Comparison of ENCODE assay signal across 21 cellular contexts in the genomic region with DNA sequence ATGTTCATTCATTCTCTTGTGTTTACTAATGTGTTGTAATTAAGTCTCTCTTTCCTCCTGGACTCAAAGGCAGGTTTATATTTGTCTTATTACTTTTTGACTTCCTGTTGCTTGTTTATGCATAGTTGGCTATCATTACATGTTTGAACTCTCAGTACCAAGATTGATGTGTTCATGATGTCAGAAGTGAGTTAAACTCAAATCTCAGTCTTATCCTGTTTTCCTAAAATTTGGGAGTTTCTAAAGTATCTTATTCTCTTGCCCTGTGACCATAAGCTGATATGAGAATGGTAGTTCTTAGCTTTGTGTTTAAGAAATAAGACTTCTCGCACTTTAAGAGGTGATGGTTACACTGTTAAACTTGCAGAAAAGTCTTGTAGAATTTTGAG. TPM values are rescaled to one million over a fixed set of nuclear protein-coding genes. Genes with fewer than 3 reads are reported as not detected.
DNase-seq lines count a peak whose midpoint lies in the region; TF ChIP-seq lines count a peak whose summit lies in the region.
"Had no signal": no experiment of that assay in that cellular context is flagged by ENCODE, and none has a peak within 500 bp of the region (broad histone marks: within the 10 kb centered on the region; RNA-seq: fewer than 3 reads in every experiment).

No MANE protein-coding gene starts in this region.

- H3K4me3 Mint-ChIP-seq in HFFc6: peak overlapping the region; percentile 38; the same call in 1 of the 2 replicates
- H3K4me3 Mint-ChIP-seq: CD4-positive, alpha-beta T cell had no signal

- intact Hi-C loops in A673 (cut with micrococcal nuclease; ENCODE audit: unreplicated experiment): loop anchor here (10.0 kb wide), 1 partner anchor 99 kb away; no protein-coding TSS in a partner anchor

- no peaks in the 10 kb centered on the region for H3K36me3 Mint-ChIP-seq in HFFc6 (ENCODE audit: low read depth)

- no peaks in the 10 kb centered on the region for H3K9me3 Mint-ChIP-seq in HFFc6
- H3K9me3 Mint-ChIP-seq: CD4-positive, alpha-beta T cell had no signal

- BruUV-seq in A673 (replicated peaks; lab: Mats Ljungman, UMichigan): TSS peak; percentile 10

- H3K4me3 ChIP-seq in A673 (ENCODE audit: low read depth, low read length, poor library complexity, severe bottlenecking) (no peak overlapping the region), WERI-Rb-1 (ENCODE audit: low read depth, low read length) (peak overlapping the region; percentile 6; the same call in 1 of the 2 replicates)
- H3K4me3 ChIP-seq: BLaER1, SJCRH30 had no signal

- H3K36me3 ChIP-seq in A673 (ENCODE audit: insufficient read depth, low read length, poor library complexity, severe bottlenecking): no peaks in the 10 kb centered on the region
- H3K36me3 ChIP-seq in WERI-Rb-1: no peaks in the 10 kb centered on the region; the same call in 1 of the 2 replicates
- H3K36me3 ChIP-seq: BLaER1, SJCRH30 had no signal

- peak overlapping the region; percentile 32 for H3K27ac Mint-ChIP-seq in HFFc6
- H3K27ac Mint-ChIP-seq: CD4-positive, alpha-beta T cell had no signal

- DNase-seq in A673 (ENCODE audit: low spot score) (no peak), HFFc6 (no peak), WERI-Rb-1 (no peak), epithelial cell of prostate (ENCODE audit: low read depth, low spot score) (no peak), amniotic stem cell (lab: John Stamatoyannopoulos, UW) (no peak), AG08395 (ENCODE audit: low spot score) (no peak)
- DNase-seq in activated CD4-positive, CD25-positive, alpha-beta regulatory T cell treated with anti-CD3 and anti-CD28 coated beads, Interleukin-2, amount 50 U/mL, for 72 hours: no peak
- DNase-seq in stimulated activated CD4-positive, alpha-beta T cell treated with anti-CD3 and anti-CD28 coated beads, Interleukin-2, amount 100 ng/mL, for 48 hours: no peak
- DNase-seq: Caco-2; CD4-positive, alpha-beta T cell; DMS 273 treated with DMSO at 0.1 percent for 48 hours; GOT3; NCI-H1092; NCI-H1436 treated with DMSO at 0.1 percent for 48 hours; NCI-H1930; NCI-H2227 treated with DMSO at 0.1 percent for 48 hours; NCI-H510A; NCI-H748 treated with DMSO at 0.1 percent for 48 hours; NK-92 treated with Interleukin-12 subunit alpha and Interleukin-12 subunit beta, amount 100 ng/mL, for 24 hours; SJCRH30 had no signal

- H3K4me1 Mint-ChIP-seq in HFFc6 (ENCODE audit: low read depth): peaks cover 35% of the 10 kb centered on the region

- H3K27me3 ChIP-seq in A673 (replicated peaks; ENCODE audit: insufficient read depth, low read depth, low read length, poor library complexity) (no peaks in the 10 kb centered on the region), WERI-Rb-1 (ENCODE audit: insufficient read depth, low read depth, severe bottlenecking) (no peaks in the 10 kb centered on the region)
- H3K27me3 ChIP-seq: BLaER1, SJCRH30 had no signal

- H3K9me3 ChIP-seq in A673 (ENCODE audit: low read depth, low read length, poor library complexity, severe bottlenecking) (no peaks in the 10 kb centered on the region), WERI-Rb-1 (ENCODE audit: severe bottlenecking) (no peaks in the 10 kb centered on the region)
- H3K9me3 ChIP-seq: BLaER1, Caco-2, SJCRH30 had no signal

- no peaks in the 10 kb centered on the region for H3K27me3 Mint-ChIP-seq in HFFc6 (ENCODE audit: insufficient read depth)
- H3K27me3 Mint-ChIP-seq: CD4-positive, alpha-beta T cell had no signal

- TF ChIP-seq CTCF in A673 (conservative IDR thresholded peaks at IDR 0.05; ENCODE audit: low read depth, low read length) (no peak), HFFc6 (IDR thresholded peaks at IDR 0.05) (no peak), WERI-Rb-1 (IDR thresholded peaks at IDR 0.05; ENCODE audit: low read depth, low read length) (no peak)

- CTCF ChIA-PET in A673 (lab: Charles Lee): interaction anchor here (0.5 kb wide), 1 partner anchor 297 kb away, joined by 3 read pairs; no protein-coding TSS in a partner anchor

- H3K4me1 ChIP-seq in A673 (ENCODE audit: insufficient read depth, low read length, poor library complexity, severe bottlenecking): peaks cover 49% of the 10 kb centered on the region
- H3K4me1 ChIP-seq: Caco-2, SJCRH30 had no signal

- POLR2A ChIA-PET in A673 (lab: Charles Lee; ENCODE audit: low non-redundant PET): no interaction called here

- H3K27ac ChIP-seq in A673 (ENCODE audit: low read depth, low read length, poor library complexity, severe bottlenecking) (peak overlapping the region; percentile 75), WERI-Rb-1 (peak overlapping the region; percentile 79), epithelial cell of prostate (peak overlapping the region; percentile 85)
- H3K27ac ChIP-seq: BLaER1, SJCRH30 had no signal

RNA-seq across cellular contexts. Expression of gene GLCE, which starts 5.2 kb away (rescaled TPM):
- total RNA-seq in A673 (2021): 41.9 and 44.6 TPM in 2 replicates
- total RNA-seq in HFFc6 (2021; fragmentation: NEBNext Ultra II Directional; extraction: Animal tissue kit (Norgen Biotek cat#: 25700)): 10 to 100 TPM; 13.2 to 20.6 (median 17.7) TPM
